1 cellular context compared by ENCODE assay signal in genomic region chr14:88551094-88551870, GRCh38.
TF ChIP-seq lines count a peak whose summit lies in the region.

No MANE protein-coding gene starts in this region.

TF ChIP-seq in endothelial cell of umbilical vein, 7 proteins besides CTCF, POLR2A, EP300 and RAD21:
- TF ChIP-seq MAX (IDR thresholded peaks at IDR 0.05; ENCODE audit: insufficient read depth, insufficient read length) (peak; percentile 62), FOS (IDR thresholded peaks at IDR 0.05; ENCODE audit: borderline replicate concordance, insufficient read depth, low read length) (no peak), EZH2 (IDR thresholded peaks at IDR 0.05; ENCODE audit: borderline replicate concordance, low read depth, low read length, severe bottlenecking) (no peak), POLR2AphosphoS5 (IDR thresholded peaks at IDR 0.05; ENCODE audit: insufficient read depth, low read depth, low read length) (peak; percentile 77), GATA2 (IDR thresholded peaks at IDR 0.05; ENCODE audit: insufficient read depth, insufficient read length, low read depth, low read length) (no peak)
